In genomic region chr3:78764634-78765033, GRCh38 we compare ENCODE assay signal across 26 cellular contexts.
"Had no signal": no experiment of that assay in that cellular context is flagged by ENCODE, and none has a peak within 500 bp of the region (broad histone marks: within the 10 kb centered on the region; RNA-seq: fewer than 3 reads in every experiment).

No MANE protein-coding gene starts in this region.

- DNase-seq: colonic mucosa; effector CD8-positive, alpha-beta T cell; endodermal cell; foreskin keratinocyte; hypothalamus; immature natural killer cell; islet precursor cell; kidney glomerular epithelial cell; right cardiac atrium; sigmoid colon; spleen; stimulated activated CD4-positive, alpha-beta T cell treated with anti-CD3 and anti-CD28 coated beads, Interleukin-4, amount 100 ng/mL, for 4 hours; stimulated activated naive CD8-positive, alpha-beta T cell treated with anti-CD3 and anti-CD28 coated beads, Interleukin-15, Interleukin-2, amounts not matched to agents 100 U/mL and 50 U/mL, for 24 hours; substantia nigra; testis; tibial artery had no signal

- H3K4me1 Mint-ChIP-seq: immature natural killer cell; memory B cell; neural progenitor cell; stimulated activated memory B cell treated with anti-CD40 and anti-IgM and Interleukin-4, amounts not matched to agents 10 μg/mL and 1 μg/mL and 100 μg/mL, for 72 hours had no signal

- H3K4me3 Mint-ChIP-seq: dendritic cell treated with granulocyte-macrophage colony-stimulating factor and Interleukin-4, amounts not matched to agents 40 ng/mL and 50 ng/mL, for 4 days; endodermal cell; immature natural killer cell; memory B cell; natural killer cell treated with Interleukin-12 subunit alpha and Interleukin-12 subunit beta and Interleukin-15 and Interleukin-18, amount 100 ng/mL, for 72 hours; neural progenitor cell; stimulated activated memory B cell treated with anti-CD40 and anti-IgM and Interleukin-4, amounts not matched to agents 10 μg/mL and 1 μg/mL and 100 μg/mL, for 72 hours; type B pancreatic cell had no signal

- H3K27ac ChIP-seq: colonic mucosa, epithelial cell of prostate, foreskin keratinocyte, neural progenitor cell, prostate gland, sigmoid colon, spleen, testis, tibial artery had no signal

- H3K4me1 ChIP-seq: colonic mucosa, foreskin keratinocyte, neural progenitor cell, prostate gland, spleen, testis had no signal

- H3K4me3 ChIP-seq: colonic mucosa, lung, neural progenitor cell, prostate gland, sigmoid colon, spleen, testis, tibial artery had no signal

- H3K36me3 ChIP-seq: colonic mucosa, neural progenitor cell, prostate gland, sigmoid colon, spleen, tibial artery had no signal

- H3K9me3 ChIP-seq: colonic mucosa, prostate gland, sigmoid colon, testis, tibial artery had no signal

- H3K27ac Mint-ChIP-seq: dendritic cell treated with granulocyte-macrophage colony-stimulating factor and Interleukin-4, amounts not matched to agents 40 ng/mL and 50 ng/mL, for 4 days; endodermal cell; immature natural killer cell; memory B cell; natural killer cell treated with Interleukin-12 subunit alpha and Interleukin-12 subunit beta and Interleukin-15 and Interleukin-18, amount 100 ng/mL, for 72 hours; neural progenitor cell; stimulated activated memory B cell treated with anti-CD40 and anti-IgM and Interleukin-4, amounts not matched to agents 10 μg/mL and 1 μg/mL and 100 μg/mL, for 72 hours; type B pancreatic cell had no signal

- H3K27me3 Mint-ChIP-seq: dendritic cell treated with granulocyte-macrophage colony-stimulating factor and Interleukin-4, amounts not matched to agents 40 ng/mL and 50 ng/mL, for 4 days; memory B cell; natural killer cell treated with Interleukin-12 subunit alpha and Interleukin-12 subunit beta and Interleukin-15 and Interleukin-18, amount 100 ng/mL, for 72 hours; stimulated activated memory B cell treated with anti-CD40 and anti-IgM and Interleukin-4, amounts not matched to agents 10 μg/mL and 1 μg/mL and 100 μg/mL, for 72 hours had no signal

- H3K36me3 Mint-ChIP-seq: immature natural killer cell; memory B cell; neural progenitor cell; stimulated activated memory B cell treated with anti-CD40 and anti-IgM and Interleukin-4, amounts not matched to agents 10 μg/mL and 1 μg/mL and 100 μg/mL, for 72 hours had no signal

- H3K27me3 ChIP-seq: colonic mucosa, foreskin keratinocyte, neural progenitor cell, sigmoid colon, spleen, testis, tibial artery had no signal

- ATAC-seq: esophagus mucosa; foreskin keratinocyte; natural killer cell treated with Interleukin-12 subunit alpha and Interleukin-12 subunit beta and Interleukin-15 and Interleukin-18, amount 100 ng/mL, for 72 hours; right cardiac atrium; stimulated activated memory B cell treated with anti-CD40 and anti-IgM and Interleukin-4, amounts not matched to agents 10 μg/mL and 1 μg/mL and 100 μg/mL, for 72 hours; stimulated activated naive CD8-positive, alpha-beta T cell treated with anti-CD3 and anti-CD28 coated beads, Interleukin-15, Interleukin-2, amounts not matched to agents 100 U/mL and 50 U/mL, for 24 hours had no signal
